In the genomic region with DNA sequence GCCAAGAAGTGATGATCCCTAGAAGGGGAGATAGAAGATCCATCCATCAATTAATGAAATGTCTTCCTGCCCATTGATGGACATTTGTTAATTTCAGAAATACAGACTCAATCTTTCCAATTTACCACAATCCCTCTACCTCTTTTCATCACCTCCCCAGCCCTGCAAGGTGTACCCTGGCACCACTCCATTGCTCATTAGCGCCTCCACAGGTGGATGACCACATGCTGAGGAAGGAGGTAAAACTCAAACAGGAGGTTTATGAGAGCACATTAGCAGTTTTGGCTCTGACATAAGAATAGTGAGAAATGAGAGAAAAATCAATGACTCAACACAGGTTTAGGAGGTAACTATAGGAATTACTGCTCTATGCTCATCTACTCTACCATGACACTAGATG, we compare ENCODE assay signal across 18 cellular contexts.
DNase-seq lines count a peak whose midpoint lies in the region; ATAC-seq and TF ChIP-seq lines count a peak whose summit lies in the region.
"Had no signal": no experiment of that assay in that cellular context is flagged by ENCODE, and none has a peak within 500 bp of the region (broad histone marks: within the 10 kb centered on the region; RNA-seq: fewer than 3 reads in every experiment).

No MANE protein-coding gene starts in this region.

- H3K9me2 ChIP-seq in GM23338 (ENCODE audit: insufficient read depth) (peaks cover 24% of the 10 kb centered on the region; the same call in 1 of the 2 replicates), PC-3 (replicated peaks; ENCODE audit: low read length) (no peaks in the 10 kb centered on the region)

- no peak overlapping the region for H3K4me3 Mint-ChIP-seq in GM23338
- H3K4me3 Mint-ChIP-seq in activated naive CD8-positive, alpha-beta T cell treated with anti-CD3 and anti-CD28 coated beads for 36 hours: no peak overlapping the region
- H3K4me3 Mint-ChIP-seq: activated CD8-positive, alpha-beta memory T cell treated with anti-CD3 and anti-CD28 coated beads, Interleukin-2, amount 10 ng/mL, durations not matched to agents 7 days and 5 days; CD4-positive, CD25-positive, alpha-beta regulatory T cell had no signal

- no peaks in the 10 kb centered on the region for H3K9me3 Mint-ChIP-seq in GM23338
- H3K9me3 Mint-ChIP-seq in activated naive CD8-positive, alpha-beta T cell treated with anti-CD3 and anti-CD28 coated beads for 36 hours: no peaks in the 10 kb centered on the region

- intact Hi-C loops in PC-3 (cut with micrococcal nuclease): no loop called here

- H3F3A ChIP-seq in GM23338 (replicated peaks; ENCODE audit: low read depth) (no peaks in the 10 kb centered on the region), PC-3 (ENCODE audit: low read length, unreplicated experiment) (no peaks in the 10 kb centered on the region)

- peaks cover 7% of the 10 kb centered on the region for H3K4me1 Mint-ChIP-seq in GM23338
- H3K4me1 Mint-ChIP-seq in activated naive CD8-positive, alpha-beta T cell treated with anti-CD3 and anti-CD28 coated beads for 36 hours: no peaks in the 10 kb centered on the region
- H3K4me1 Mint-ChIP-seq: activated CD8-positive, alpha-beta memory T cell treated with anti-CD3 and anti-CD28 coated beads, Interleukin-2, amount 10 ng/mL, durations not matched to agents 7 days and 5 days; CD4-positive, CD25-positive, alpha-beta regulatory T cell had no signal

- peak; percentile 30 for ATAC-seq in GM23338
- ATAC-seq in PC-3: no peak
- no peak for ATAC-seq in GM21360 (IDR thresholded peaks at IDR 0.05; ENCODE audit: unreplicated experiment)
- ATAC-seq: A549; activated CD8-positive, alpha-beta memory T cell treated with anti-CD3 and anti-CD28 coated beads, Interleukin-2, amount 10 ng/mL, durations not matched to agents 7 days and 5 days; GM12878 had no signal

- H2AFZ ChIP-seq in GM23338: no peak overlapping the region
- no peak overlapping the region for H2AFZ ChIP-seq in PC-3 (ENCODE audit: low read length)

- DNase-seq in NCI-H2227 (lab: John Stamatoyannopoulos, UW; ENCODE audit: unreplicated experiment) (peak; percentile 34), NCI-H2227 treated with DMSO at 0.1 percent for 48 hours (lab: John Stamatoyannopoulos, UW) (no peak), GM23338 (ENCODE audit: low spot score) (peak; percentile 41), PC-3 (no peak), iPS-NIHi11 (ENCODE audit: low spot score) (peak; percentile 20)
- DNase-seq in activated CD4-positive, CD25-positive, alpha-beta regulatory T cell treated with anti-CD3 and anti-CD28 coated beads, Interleukin-2, amount 50 U/mL, for 72 hours: no peak
- DNase-seq in activated naive CD8-positive, alpha-beta T cell treated with anti-CD3 and anti-CD28 coated beads for 36 hours: no peak
- DNase-seq: activated CD8-positive, alpha-beta memory T cell treated with anti-CD3 and anti-CD28 coated beads, Interleukin-2, amount 10 ng/mL, durations not matched to agents 7 days and 5 days; amygdala; CD4-positive, CD25-positive, alpha-beta regulatory T cell; DND-41; left ventricle myocardium inferior; NCI-H1092 treated with DMSO at 0.1 percent for 48 hours; sigmoid colon; stimulated activated CD4-positive, alpha-beta T cell treated with anti-CD3 and anti-CD28 coated beads, Interleukin-1b, Interleukin-23, amount 100 ng/mL, for 48 hours had no signal

- no peaks in the 10 kb centered on the region for H3K27me3 ChIP-seq in GM23338 (ENCODE audit: insufficient read depth)
- H3K27me3 ChIP-seq in PC-3 (ENCODE audit: low read length): no peaks in the 10 kb centered on the region
- H3K27me3 ChIP-seq: sigmoid colon had no signal

- H3K9ac ChIP-seq in PC-3 (ENCODE audit: low read length): no peak overlapping the region

- H3K4me3 ChIP-seq in GM23338 (no peak overlapping the region), PC-3 (ENCODE audit: low read length) (no peak overlapping the region)
- H3K4me3 ChIP-seq: A549, GM12878, left ventricle myocardium inferior, sigmoid colon had no signal

- no peaks in the 10 kb centered on the region for H3K27me3 Mint-ChIP-seq in GM23338 (ENCODE audit: insufficient read depth, low read depth, poor library complexity)
- H3K27me3 Mint-ChIP-seq in activated naive CD8-positive, alpha-beta T cell treated with anti-CD3 and anti-CD28 coated beads for 36 hours: peaks cover 7% of the 10 kb centered on the region

- H3K79me2 ChIP-seq in GM23338 (replicated peaks; ENCODE audit: insufficient read depth) (no peaks in the 10 kb centered on the region), PC-3 (ENCODE audit: low read length) (no peaks in the 10 kb centered on the region)

- H3K9me3 ChIP-seq in PC-3 (ENCODE audit: low read length): no peaks in the 10 kb centered on the region
- H3K9me3 ChIP-seq: A549, left ventricle myocardium inferior had no signal

- no peak overlapping the region for H3K27ac ChIP-seq in GM23338 (ENCODE audit: low read depth)
- H3K27ac ChIP-seq in PC-3 (ENCODE audit: low read length): no peak overlapping the region
- H3K27ac ChIP-seq: A549, left ventricle myocardium inferior, sigmoid colon had no signal

- no TSS peak for BruUV-seq in PC-3 (replicated peaks; lab: Mats Ljungman, UMichigan)

- H3K4me1 ChIP-seq in GM23338 (ENCODE audit: insufficient read depth): peaks cover 8% of the 10 kb centered on the region
- no peaks in the 10 kb centered on the region for H3K4me1 ChIP-seq in PC-3 (ENCODE audit: insufficient read depth, low read length)
- H3K4me1 ChIP-seq: A549, sigmoid colon had no signal

- H3K36me3 ChIP-seq in GM23338 (ENCODE audit: insufficient read depth) (no peaks in the 10 kb centered on the region), PC-3 (ENCODE audit: low read depth, low read length) (no peaks in the 10 kb centered on the region)
- H3K36me3 ChIP-seq: left ventricle myocardium inferior, sigmoid colon had no signal

- CTCF ChIA-PET in PC-3 (lab: Charles Lee): no interaction called here

- no peaks in the 10 kb centered on the region for H3K36me3 Mint-ChIP-seq in GM23338 (ENCODE audit: low read depth)
- H3K36me3 Mint-ChIP-seq in activated naive CD8-positive, alpha-beta T cell treated with anti-CD3 and anti-CD28 coated beads for 36 hours: no peaks in the 10 kb centered on the region
- H3K36me3 Mint-ChIP-seq: activated CD8-positive, alpha-beta memory T cell treated with anti-CD3 and anti-CD28 coated beads, Interleukin-2, amount 10 ng/mL, durations not matched to agents 7 days and 5 days; CD4-positive, CD25-positive, alpha-beta regulatory T cell had no signal

- POLR2A ChIA-PET in PC-3 (lab: Charles Lee; ENCODE audit: unreplicated experiment): no interaction called here

- H4K20me1 ChIP-seq in GM23338 (replicated peaks; ENCODE audit: insufficient read depth) (no peaks in the 10 kb centered on the region), PC-3 (ENCODE audit: low read length) (no peaks in the 10 kb centered on the region)

- no peak overlapping the region for H3K27ac Mint-ChIP-seq in GM23338
- no peak overlapping the region for H3K27ac Mint-ChIP-seq in activated naive CD8-positive, alpha-beta T cell treated with anti-CD3 and anti-CD28 coated beads for 36 hours
- H3K27ac Mint-ChIP-seq: activated CD8-positive, alpha-beta memory T cell treated with anti-CD3 and anti-CD28 coated beads, Interleukin-2, amount 10 ng/mL, durations not matched to agents 7 days and 5 days; CD4-positive, CD25-positive, alpha-beta regulatory T cell had no signal

- no peak overlapping the region for H3K4me2 ChIP-seq in GM23338
- H3K4me2 ChIP-seq in PC-3 (ENCODE audit: low read length): no peak overlapping the region
- H3K4me2 ChIP-seq: A549 had no signal

- peak; percentile 65 to 67 for TF ChIP-seq CTCF in GM23338 (conservative IDR thresholded peaks at IDR 0.05; ENCODE audit: low read depth in 2 of 2)
- peak; percentile 42; the same call in 1 of the 2 replicates for TF ChIP-seq CTCF in PC-3 (conservative IDR thresholded peaks at IDR 0.05; ENCODE audit: low read depth, low read length)

TF ChIP-seq in GM23338, 12 proteins besides CTCF, POLR2A, EP300 and RAD21:
- TF ChIP-seq EZH2 (IDR thresholded peaks at IDR 0.05; ENCODE audit: low read depth, unreplicated experiment) (no peak), JUNB (IDR thresholded peaks at IDR 0.05; ENCODE audit: unreplicated experiment) (no peak), CREB1 (CRISPR knock-in tag; IDR thresholded peaks at IDR 0.05; ENCODE audit: low read depth) (no peak), ZNF114 (CRISPR knock-in tag; IDR thresholded peaks at IDR 0.05) (no peak), POLR2AphosphoS5 (IDR thresholded peaks at IDR 0.05; ENCODE audit: low read depth) (no peak), EZH2phosphoT487 (IDR thresholded peaks at IDR 0.05; ENCODE audit: unreplicated experiment) (no peak)
- TF ChIP-seq, protein P1, sequence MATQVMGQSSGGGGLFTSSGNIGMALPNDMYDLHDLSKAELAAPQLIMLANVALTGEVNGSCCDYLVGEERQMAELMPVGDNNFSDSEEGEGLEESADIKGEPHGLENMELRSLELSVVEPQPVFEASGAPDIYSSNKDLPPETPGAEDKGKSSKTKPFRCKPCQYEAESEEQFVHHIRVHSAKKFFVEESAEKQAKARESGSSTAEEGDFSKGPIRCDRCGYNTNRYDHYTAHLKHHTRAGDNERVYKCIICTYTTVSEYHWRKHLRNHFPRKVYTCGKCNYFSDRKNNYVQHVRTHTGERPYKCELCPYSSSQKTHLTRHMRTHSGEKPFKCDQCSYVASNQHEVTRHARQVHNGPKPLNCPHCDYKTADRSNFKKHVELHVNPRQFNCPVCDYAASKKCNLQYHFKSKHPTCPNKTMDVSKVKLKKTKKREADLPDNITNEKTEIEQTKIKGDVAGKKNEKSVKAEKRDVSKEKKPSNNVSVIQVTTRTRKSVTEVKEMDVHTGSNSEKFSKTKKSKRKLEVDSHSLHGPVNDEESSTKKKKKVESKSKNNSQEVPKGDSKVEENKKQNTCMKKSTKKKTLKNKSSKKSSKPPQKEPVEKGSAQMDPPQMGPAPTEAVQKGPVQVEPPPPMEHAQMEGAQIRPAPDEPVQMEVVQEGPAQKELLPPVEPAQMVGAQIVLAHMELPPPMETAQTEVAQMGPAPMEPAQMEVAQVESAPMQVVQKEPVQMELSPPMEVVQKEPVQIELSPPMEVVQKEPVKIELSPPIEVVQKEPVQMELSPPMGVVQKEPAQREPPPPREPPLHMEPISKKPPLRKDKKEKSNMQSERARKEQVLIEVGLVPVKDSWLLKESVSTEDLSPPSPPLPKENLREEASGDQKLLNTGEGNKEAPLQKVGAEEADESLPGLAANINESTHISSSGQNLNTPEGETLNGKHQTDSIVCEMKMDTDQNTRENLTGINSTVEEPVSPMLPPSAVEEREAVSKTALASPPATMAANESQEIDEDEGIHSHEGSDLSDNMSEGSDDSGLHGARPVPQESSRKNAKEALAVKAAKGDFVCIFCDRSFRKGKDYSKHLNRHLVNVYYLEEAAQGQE (IDR thresholded peaks at IDR 0.05; ENCODE audit: unreplicated experiment): no peak
TF ChIP-seq in GM23338: peak in this region for 0.

Comparison
In these comparisons a context has a peak if more than half of its experiments do, and no peak if none do; other contexts are left out.
1. DNase-seq: peak in NCI-H2227 (single experiment), GM23338 (single experiment) and iPS-NIHi11 (single experiment); none in NCI-H2227 treated with DMSO at 0.1 percent for 48 hours (single experiment), PC-3 (single experiment), activated CD4-positive, CD25-positive, alpha-beta regulatory T cell treated with anti-CD3 and anti-CD28 coated beads, Interleukin-2, amount 50 U/mL, for 72 hours (single experiment) and activated naive CD8-positive, alpha-beta T cell treated with anti-CD3 and anti-CD28 coated beads for 36 hours (single experiment).